In the genomic region with DNA sequence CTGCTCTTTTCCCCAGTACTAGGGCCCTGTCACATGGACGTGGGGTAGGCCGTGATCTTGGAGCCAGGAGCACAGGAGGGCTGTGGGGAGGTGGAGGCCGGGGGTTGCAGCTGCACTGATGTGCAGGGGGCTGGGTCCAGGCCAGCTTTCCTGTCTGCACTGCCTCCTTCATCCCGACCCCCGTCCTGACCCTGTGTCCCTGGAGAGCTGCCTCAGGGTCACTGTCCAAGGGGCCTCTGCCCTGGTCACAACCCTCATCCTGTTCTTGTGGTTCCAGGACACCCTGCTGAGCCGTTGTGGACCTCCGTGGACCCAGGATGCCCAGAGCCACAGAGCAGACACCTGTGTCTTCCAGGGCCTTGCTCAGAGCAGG, we compare ENCODE assay signal across 25 cellular contexts.
DNase-seq lines count a peak whose midpoint lies in the region; ATAC-seq, FAIRE-seq and TF ChIP-seq lines count a peak whose summit lies in the region.
"Had no signal": no experiment of that assay in that cellular context is flagged by ENCODE, and none has a peak within 500 bp of the region (broad histone marks: within the 10 kb centered on the region; RNA-seq: fewer than 3 reads in every experiment).

No MANE protein-coding gene starts in this region.

- peaks cover 3% of the 10 kb centered on the region for H3K79me1 ChIP-seq in neuronal stem cell (ENCODE audit: low read depth, low read length)

- H3K4me2 ChIP-seq in neuronal stem cell (ENCODE audit: insufficient read depth, low read length, poor library complexity, severe bottlenecking) = no peak overlapping the region
- H3K4me2 ChIP-seq: BLaER1 had no signal

- ATAC-seq in Right ventricle myocardium inferior (no peak), left cardiac atrium (no peak), aorta (ENCODE audit: low FRiP score) (no peak)
- ATAC-seq: PC-3 had no signal

- no peak for FAIRE-seq in kidney (lab: Jason Lieb, UNC)
- FAIRE-seq in urothelium cell line (lab: Jason Lieb, UNC) = no peak
- FAIRE-seq: GM12892, HTR-8/SVneo had no signal

- H4K8ac ChIP-seq in neuronal stem cell (ENCODE audit: low read depth, low read length) = no peak overlapping the region

- no peak overlapping the region for H2AFZ ChIP-seq in neuronal stem cell (ENCODE audit: low read length)
- H2AFZ ChIP-seq: GM23248 had no signal

- peak; percentile 14 for DNase-seq in Right ventricle myocardium inferior (ENCODE audit: missing footprints)
- no peak for DNase-seq in left cardiac atrium
- DNase-seq in kidney = peak; percentile 72
- DNase-seq in neuronal stem cell (ENCODE audit: low spot score) = no peak
- peak; percentile 30 to 52 for DNase-seq in aorta
- no peak for DNase-seq in activated T-cell treated with anti-CD3 and anti-CD28 coated beads, Interleukin-2, amount 50 U/mL, for 1 hour
- no peak for DNase-seq in GM20000 (ENCODE audit: low spot score)
- DNase-seq in urothelium cell line (ENCODE audit: low spot score) = no peak
- DNase-seq: ACHN; CD4-positive, alpha-beta memory T cell; DMS153; GM23248; MV-4-11; NCI-H1417; NCI-H1694 treated with DMSO at 0.1 percent for 48 hours; NCI-H2081 treated with DMSO at 0.1 percent for 48 hours; NCI-H2171 treated with DMSO at 0.1 percent for 48 hours; NCI-H524 treated with DMSO at 0.1 percent for 48 hours; PC-3; SHP77 had no signal

- H2BK120ac ChIP-seq in neuronal stem cell (ENCODE audit: low read depth, low read length) = no peak overlapping the region

- H2BK15ac ChIP-seq in neuronal stem cell (ENCODE audit: low read length) = peak overlapping the region; percentile 88

- H3K36me3 ChIP-seq in kidney (ENCODE audit: control insufficient read depth in 1 of 2, insufficient read depth in 2 of 2, low read length in 2 of 2) (no peaks in the 10 kb centered on the region), neuronal stem cell (replicated peaks in 1 of 2; ENCODE audit: control insufficient read depth in 2 of 2, insufficient read depth in 2 of 2, low read length in 2 of 2) (no peaks in the 10 kb centered on the region), aorta (ENCODE audit: control insufficient read depth in 1 of 2, insufficient read depth in 2 of 2, low read length in 1 of 2) (no peaks in the 10 kb centered on the region)
- H3K36me3 ChIP-seq: BLaER1, HAP-1 had no signal

- peak overlapping the region in 1 of 2 donors; percentile 20 for H3K27ac ChIP-seq in kidney (ENCODE audit: low read depth in 2 of 2, low read length in 2 of 2)
- H3K27ac ChIP-seq in neuronal stem cell (replicated peaks; ENCODE audit: low read length) = no peak overlapping the region
- H3K27ac ChIP-seq in aorta (ENCODE audit: low read depth in 1 of 2, low read length in 2 of 2) = no peak overlapping the region
- H3K27ac ChIP-seq: 22Rv1, BLaER1, GM23248 had no signal

- H3K4ac ChIP-seq in neuronal stem cell (ENCODE audit: low read length) = no peak overlapping the region

- H4K91ac ChIP-seq in neuronal stem cell (ENCODE audit: low read depth, low read length, poor library complexity) = no peak overlapping the region

- intact Hi-C loops in Right ventricle myocardium inferior (cut with DNase I) = no loop called here
- intact Hi-C loops in left cardiac atrium (cut with DNase I) = no loop called here
- intact Hi-C loops in kidney (cut with DNase I) = no loop called here
- intact Hi-C loops in aorta (cut with DNase I) = no loop called here

- no peak overlapping the region for H3K4me3 ChIP-seq in kidney (ENCODE audit: low read length in 2 of 2)
- H3K4me3 ChIP-seq in neuronal stem cell (ENCODE audit: low read length in 2 of 2) = no peak overlapping the region
- no peak overlapping the region for H3K4me3 ChIP-seq in aorta (ENCODE audit: low read length in 2 of 2)
- H3K4me3 ChIP-seq: BLaER1, GM23248, HAP-1 had no signal

- H3K14ac ChIP-seq in neuronal stem cell (ENCODE audit: low read length) = peak overlapping the region; percentile 12

- H3K9me3 ChIP-seq in kidney (ENCODE audit: control insufficient read depth in 1 of 2, low read length in 2 of 2) (peaks cover 0 to 4% of the 10 kb centered on the region in 2 donors), neuronal stem cell (replicated peaks in 1 of 2; ENCODE audit: control insufficient read depth in 2 of 2, insufficient read depth in 1 of 2, low read depth in 1 of 2, low read length in 2 of 2) (peaks cover 0 to 3% of the 10 kb centered on the region in 2 donors), aorta (ENCODE audit: control insufficient read depth, low read length) (no peaks in the 10 kb centered on the region)
- H3K9me3 ChIP-seq: HAP-1 had no signal

- H3K27me3 ChIP-seq in neuronal stem cell (ENCODE audit: control insufficient read depth in 3 of 3, insufficient read depth in 3 of 3, low read depth in 1 of 3, low read length in 3 of 3) (peaks cover 0 to 8% (median 0%) of the 10 kb centered on the region in 3 experiments), aorta (ENCODE audit: control insufficient read depth in 1 of 2, insufficient read depth in 2 of 2, low read length in 1 of 2) (no peaks in the 10 kb centered on the region)
- H3K27me3 ChIP-seq: BLaER1 had no signal

- H3K9ac ChIP-seq in kidney (ENCODE audit: low read length in 2 of 2) = no peak overlapping the region
- H3K9ac ChIP-seq in neuronal stem cell (ENCODE audit: low read depth, low read length, poor library complexity) = no peak overlapping the region
- H3K9ac ChIP-seq: BLaER1, GM23248 had no signal

- TF ChIP-seq CTCF in kidney (IDR thresholded peaks at IDR 0.05; ENCODE audit: borderline replicate concordance, extremely low read depth, insufficient read depth) = no peak
- no peak for TF ChIP-seq CTCF in GM20000 (IDR thresholded peaks at IDR 0.05; ENCODE audit: extremely low read depth, missing control alignments)

- no peak overlapping the region for H3K23ac ChIP-seq in neuronal stem cell (ENCODE audit: low read depth, low read length, poor library complexity)

- no CpG with 5 or more reads among the region's 7 CpGs for WGBS in neuronal stem cell (ENCODE audit: extremely low coverage in 2 of 2, insufficient read length in 2 of 2, insufficient replicate concordance in 1 of 2), 2 donors
- WGBS in aorta, 2 donors = 66 to 78% methylated on average over 7 of the region's 7 CpGs

- peak overlapping the region; percentile 54 for H2AK5ac ChIP-seq in neuronal stem cell (ENCODE audit: low read depth, low read length)

- H3K4me1 ChIP-seq in kidney (ENCODE audit: control insufficient read depth in 1 of 2, insufficient read depth in 1 of 2, low read depth in 1 of 2, low read length in 2 of 2) (peaks cover under 1 to 5% of the 10 kb centered on the region in 2 donors), neuronal stem cell (ENCODE audit: control insufficient read depth in 2 of 2, insufficient read depth in 1 of 2, low read depth in 1 of 2, low read length in 2 of 2) (peaks cover 0 to 17% of the 10 kb centered on the region in 2 donors), aorta (ENCODE audit: control insufficient read depth in 1 of 2, insufficient read depth in 2 of 2, low read length in 2 of 2) (no peaks in the 10 kb centered on the region)
- H3K4me1 ChIP-seq: HAP-1 had no signal

- peak overlapping the region; percentile 95 for H2BK12ac ChIP-seq in neuronal stem cell (ENCODE audit: low read length)

- peak overlapping the region; percentile 85 for H3K18ac ChIP-seq in neuronal stem cell (ENCODE audit: low read length)

- H2BK5ac ChIP-seq in neuronal stem cell (ENCODE audit: low read length) = no peak overlapping the region

Comparison
In these comparisons a context has a peak if more than half of its experiments do, and no peak if none do; other contexts are left out.
1. DNase-seq: peak in Right ventricle myocardium inferior (single experiment), kidney (single experiment) and aorta (2 of 2); none in left cardiac atrium (single experiment), neuronal stem cell (single experiment), activated T-cell treated with anti-CD3 and anti-CD28 coated beads, Interleukin-2, amount 50 U/mL, for 1 hour (single experiment), GM20000 (single experiment) and urothelium cell line (single experiment).